Comparison of ENCODE assay signal across 13 cellular contexts in genomic region chr22:44202261-44202789, GRCh38. TPM values are rescaled to one million over a fixed set of nuclear protein-coding genes. Genes with fewer than 3 reads are reported as not detected.
DNase-seq lines count a peak whose midpoint lies in the region; ATAC-seq and TF ChIP-seq lines count a peak whose summit lies in the region.
"Had no signal": no experiment of that assay in that cellular context is flagged by ENCODE, and none has a peak within 500 bp of the region (broad histone marks: within the 10 kb centered on the region; RNA-seq: fewer than 3 reads in every experiment).

No MANE protein-coding gene starts in this region.

- H3K4me3 ChIP-seq in Peyer's patch: no peak overlapping the region
- H3K4me3 ChIP-seq: skin epidermis, upper lobe of left lung had no signal

- H3K4me3 Mint-ChIP-seq in activated naive CD8-positive, alpha-beta T cell treated with anti-CD3 and anti-CD28 coated beads, Interleukin-2, amount 10 ng/mL, durations not matched to agents 7 days and 5 days: no peak overlapping the region
- H3K4me3 Mint-ChIP-seq in activated naive CD8-positive, alpha-beta T cell treated with anti-CD3 and anti-CD28 coated beads, Interleukin-2, amount 50 U/mL, for 24 hours: no peak overlapping the region
- no peak overlapping the region for H3K4me3 Mint-ChIP-seq in activated T-helper 17 cell treated with anti-CD3 and anti-CD28 coated beads, Interleukin-2, amount 50 U/mL, for 72 hours

- POLR2A ChIA-PET in activated naive CD8-positive, alpha-beta T cell treated with anti-CD3 and anti-CD28 coated beads, Interleukin-2, amount 10 ng/mL, durations not matched to agents 7 days and 5 days (lab: Charles Lee): no interaction called here

- TF ChIP-seq POLR2A in Peyer's patch (IDR thresholded peaks at IDR 0.05): no peak

- no peaks in the 10 kb centered on the region for H3K27me3 Mint-ChIP-seq in activated naive CD8-positive, alpha-beta T cell treated with anti-CD3 and anti-CD28 coated beads, Interleukin-2, amount 10 ng/mL, durations not matched to agents 7 days and 5 days
- no peaks in the 10 kb centered on the region for H3K27me3 Mint-ChIP-seq in activated naive CD8-positive, alpha-beta T cell treated with anti-CD3 and anti-CD28 coated beads, Interleukin-2, amount 50 U/mL, for 24 hours
- H3K27me3 Mint-ChIP-seq in activated T-helper 17 cell treated with anti-CD3 and anti-CD28 coated beads, Interleukin-2, amount 50 U/mL, for 72 hours: no peaks in the 10 kb centered on the region

- no peaks in the 10 kb centered on the region for H3K9me3 Mint-ChIP-seq in activated naive CD8-positive, alpha-beta T cell treated with anti-CD3 and anti-CD28 coated beads, Interleukin-2, amount 10 ng/mL, durations not matched to agents 7 days and 5 days
- no peaks in the 10 kb centered on the region for H3K9me3 Mint-ChIP-seq in activated naive CD8-positive, alpha-beta T cell treated with anti-CD3 and anti-CD28 coated beads, Interleukin-2, amount 50 U/mL, for 24 hours
- H3K9me3 Mint-ChIP-seq in activated T-helper 17 cell treated with anti-CD3 and anti-CD28 coated beads, Interleukin-2, amount 50 U/mL, for 72 hours: no peaks in the 10 kb centered on the region

- no peaks in the 10 kb centered on the region for H3K4me1 ChIP-seq in Peyer's patch
- H3K4me1 ChIP-seq: upper lobe of left lung had no signal

- peak overlapping the region; percentile 79 for H3K27ac ChIP-seq in temporal lobe (ENCODE audit: low read depth, low read length)
- no peak overlapping the region for H3K27ac ChIP-seq in Peyer's patch
- H3K27ac ChIP-seq: upper lobe of left lung had no signal

- no peak overlapping the region for H3K27ac Mint-ChIP-seq in activated naive CD8-positive, alpha-beta T cell treated with anti-CD3 and anti-CD28 coated beads, Interleukin-2, amount 10 ng/mL, durations not matched to agents 7 days and 5 days
- H3K27ac Mint-ChIP-seq in activated naive CD8-positive, alpha-beta T cell treated with anti-CD3 and anti-CD28 coated beads, Interleukin-2, amount 50 U/mL, for 24 hours: no peak overlapping the region
- H3K27ac Mint-ChIP-seq in activated T-helper 17 cell treated with anti-CD3 and anti-CD28 coated beads, Interleukin-2, amount 50 U/mL, for 72 hours: peak overlapping the region; percentile 28

- peaks cover 23% of the 10 kb centered on the region for H3K4me1 Mint-ChIP-seq in activated naive CD8-positive, alpha-beta T cell treated with anti-CD3 and anti-CD28 coated beads, Interleukin-2, amount 10 ng/mL, durations not matched to agents 7 days and 5 days
- no peaks in the 10 kb centered on the region for H3K4me1 Mint-ChIP-seq in activated naive CD8-positive, alpha-beta T cell treated with anti-CD3 and anti-CD28 coated beads, Interleukin-2, amount 50 U/mL, for 24 hours
- peaks cover 10% of the 10 kb centered on the region for H3K4me1 Mint-ChIP-seq in activated T-helper 17 cell treated with anti-CD3 and anti-CD28 coated beads, Interleukin-2, amount 50 U/mL, for 72 hours

- no peak for ATAC-seq in activated naive CD8-positive, alpha-beta T cell treated with anti-CD3 and anti-CD28 coated beads, Interleukin-2, amount 10 ng/mL, durations not matched to agents 7 days and 5 days (ENCODE audit: low read depth)
- ATAC-seq in activated naive CD8-positive, alpha-beta T cell treated with anti-CD3 and anti-CD28 coated beads, Interleukin-2, amount 50 U/mL, for 24 hours: no peak
- no peak for ATAC-seq in activated T-helper 17 cell treated with anti-CD3 and anti-CD28 coated beads, Interleukin-2, amount 50 U/mL, for 72 hours (replicated peaks)

- peaks cover 39% of the 10 kb centered on the region for H3K36me3 Mint-ChIP-seq in activated naive CD8-positive, alpha-beta T cell treated with anti-CD3 and anti-CD28 coated beads, Interleukin-2, amount 10 ng/mL, durations not matched to agents 7 days and 5 days
- peaks cover 36% of the 10 kb centered on the region for H3K36me3 Mint-ChIP-seq in activated naive CD8-positive, alpha-beta T cell treated with anti-CD3 and anti-CD28 coated beads, Interleukin-2, amount 50 U/mL, for 24 hours (ENCODE audit: low read depth)
- peaks cover 17% of the 10 kb centered on the region for H3K36me3 Mint-ChIP-seq in activated T-helper 17 cell treated with anti-CD3 and anti-CD28 coated beads, Interleukin-2, amount 50 U/mL, for 72 hours (ENCODE audit: low read depth)

- no peaks in the 10 kb centered on the region for H3K27me3 ChIP-seq in Peyer's patch
- H3K27me3 ChIP-seq: upper lobe of left lung had no signal

- no peaks in the 10 kb centered on the region for H3K36me3 ChIP-seq in Peyer's patch

- peak; percentile 11 for DNase-seq in activated naive CD8-positive, alpha-beta T cell treated with anti-CD3 and anti-CD28 coated beads, Interleukin-2, amount 10 ng/mL, durations not matched to agents 7 days and 5 days
- DNase-seq in activated naive CD8-positive, alpha-beta T cell treated with anti-CD3 and anti-CD28 coated beads, Interleukin-2, amount 50 U/mL, for 24 hours: no peak
- DNase-seq in hepatic stellate cell (ENCODE audit: low spot score): peak; percentile 75
- no peak for DNase-seq in SW 1271 (lab: John Stamatoyannopoulos, UW)
- DNase-seq in Peyer's patch: no peak
- DNase-seq in NCI-H748 (lab: John Stamatoyannopoulos, UW; ENCODE audit: unreplicated experiment): no peak
- DNase-seq: AML-193, GF-D8, T-helper 2 cell, upper lobe of left lung had no signal

- no peaks in the 10 kb centered on the region for H3K9me3 ChIP-seq in Peyer's patch
- H3K9me3 ChIP-seq: upper lobe of left lung had no signal

- TF ChIP-seq CTCF in Peyer's patch (IDR thresholded peaks at IDR 0.05): no peak

RNA-seq across cellular contexts. Expression of gene PARVG, which starts 21.6 kb away (rescaled TPM):
- 100 to 1,000 TPM; 238 to 241 TPM for total RNA-seq in activated naive CD8-positive, alpha-beta T cell treated with anti-CD3 and anti-CD28 coated beads, Interleukin-2, amount 10 ng/mL, durations not matched to agents 7 days and 5 days
- total RNA-seq in activated T-helper 17 cell treated with anti-CD3 and anti-CD28 coated beads, Interleukin-2, amount 50 U/mL, for 72 hours: 10 to 100 TPM; 34.9 to 35.8 TPM
- total RNA-seq in temporal lobe: 1.5 TPM
- total RNA-seq in Peyer's patch: 100 to 1,000 TPM in 1 of 4 donors, 10 to 100 TPM in 3; 18.4 to 304 (median 33.8) TPM

Comparison
In these comparisons a context has a peak if more than half of its experiments do, and no peak if none do; other contexts are left out.
1. DNase-seq: peak in activated naive CD8-positive, alpha-beta T cell treated with anti-CD3 and anti-CD28 coated beads, Interleukin-2, amount 10 ng/mL, durations not matched to agents 7 days and 5 days (single experiment) and hepatic stellate cell (single experiment); none in activated naive CD8-positive, alpha-beta T cell treated with anti-CD3 and anti-CD28 coated beads, Interleukin-2, amount 50 U/mL, for 24 hours (single experiment), SW 1271 (0 of 2), Peyer's patch (0 of 3) and NCI-H748 (single experiment).